39 cellular contexts compared by ENCODE assay signal in genomic region chr19:15087182-15087581, GRCh38. TPM values are rescaled to one million over a fixed set of nuclear protein-coding genes. Genes with fewer than 3 reads are reported as not detected.
"Had no signal": no experiment of that assay in that cellular context is flagged by ENCODE, and none has a peak within 500 bp of the region (broad histone marks: within the 10 kb centered on the region; RNA-seq: fewer than 3 reads in every experiment).

No MANE protein-coding gene starts in this region.

- H3K9me3 Mint-ChIP-seq: activated B cell treated with CpG ODN at 0.5 μM for 24 hours; activated CD8-positive, alpha-beta T cell treated with anti-CD3 and anti-CD28 coated beads for 36 hours; activated naive CD4-positive, alpha-beta T cell treated with anti-CD3 and anti-CD28 coated beads for 36 hours; activated naive CD4-positive, alpha-beta T cell treated with anti-CD3 and anti-CD28 coated beads, Interleukin-2, amount 50 U/mL, for 24 hours; activated naive CD8-positive, alpha-beta T cell treated with anti-CD3 and anti-CD28 coated beads for 36 hours; activated naive CD8-positive, alpha-beta T cell treated with anti-CD3 and anti-CD28 coated beads, Interleukin-2, amount 50 U/mL, for 24 hours; activated T-helper 1 cell treated with anti-CD3 and anti-CD28 coated beads, Interleukin-12 subunit alpha, Interleukin-12 subunit beta, Interleukin-2, Interleukin-4 antibody, amounts not matched to agents 30 ng/mL and 10 ng/mL and 1 ng/mL, durations not matched to agents 14 hours and 24 hours and 36 hours; activated T-helper 2 cell treated with anti-CD3 and anti-CD28 coated beads, Interferon-gamma antibody, Interleukin-2, Interleukin-4, amounts not matched to agents 10 μg/mL and 5 μg/mL and 100 μg/mL, durations not matched to agents 14 hours and 24 hours and 36 hours; T-helper 2 cell treated with Interferon-gamma antibody and Interleukin-4, amounts not matched to agents 5 μg/mL and 100 μg/mL, for 36 hours had no signal

- H3K4me3 Mint-ChIP-seq: activated B cell treated with CpG ODN at 0.5 μM for 24 hours; activated CD8-positive, alpha-beta T cell treated with anti-CD3 and anti-CD28 coated beads for 36 hours; activated naive CD4-positive, alpha-beta T cell treated with anti-CD3 and anti-CD28 coated beads for 36 hours; activated naive CD4-positive, alpha-beta T cell treated with anti-CD3 and anti-CD28 coated beads, Interleukin-2, amount 50 U/mL, for 24 hours; activated naive CD8-positive, alpha-beta T cell treated with anti-CD3 and anti-CD28 coated beads for 36 hours; activated naive CD8-positive, alpha-beta T cell treated with anti-CD3 and anti-CD28 coated beads, Interleukin-2, amount 50 U/mL, for 24 hours; activated T-helper 1 cell treated with anti-CD3 and anti-CD28 coated beads, Interleukin-12 subunit alpha, Interleukin-12 subunit beta, Interleukin-2, Interleukin-4 antibody, amounts not matched to agents 30 ng/mL and 10 ng/mL and 1 ng/mL, durations not matched to agents 14 hours and 24 hours and 36 hours; T-helper 17 cell; T-helper 2 cell treated with Interferon-gamma antibody and Interleukin-4, amounts not matched to agents 5 μg/mL and 100 μg/mL, for 36 hours had no signal

- H3K27ac ChIP-seq: adrenal gland, body of pancreas, colonic mucosa, epithelial cell of prostate, esophagus squamous epithelium, gastroesophageal sphincter, heart right ventricle, WERI-Rb-1 had no signal

- DNase-seq: activated B cell treated with CpG ODN at 0.5 μM for 24 hours; activated CD4-positive, alpha-beta T cell treated with anti-CD3 and anti-CD28 coated beads for 48 hours; activated CD4-positive, alpha-beta T cell treated with anti-CD3 and anti-CD28 coated beads, Interleukin-2, amount 50 U/mL, for 1 hour; activated CD4-positive, alpha-beta T cell treated with anti-CD3 and anti-CD28 coated beads, Interleukin-2, amount 50 U/mL, for 48 hours; activated CD8-positive, alpha-beta memory T cell treated with anti-CD3 and anti-CD28 coated beads for 24 hours; activated CD8-positive, alpha-beta T cell treated with anti-CD3 and anti-CD28 coated beads for 36 hours; activated effector memory CD4-positive, alpha-beta T cell treated with anti-CD3 and anti-CD28 coated beads, Interleukin-2, amount 50 U/mL, for 16 hours; activated naive CD4-positive, alpha-beta T cell treated with anti-CD3 and anti-CD28 coated beads for 36 hours; activated naive CD8-positive, alpha-beta T cell treated with anti-CD3 and anti-CD28 coated beads for 36 hours; activated naive CD8-positive, alpha-beta T cell treated with anti-CD3 and anti-CD28 coated beads, Interleukin-2, amount 50 U/mL, for 24 hours; activated T-cell treated with anti-CD3 and anti-CD28 coated beads, Interleukin-2, amount 50 U/mL, for 48 hours; adrenal gland; amygdala; aorta; body of pancreas; central memory CD4-positive, alpha-beta T cell; cerebellar nuclear complex; colonic mucosa; effector CD8-positive, alpha-beta T cell; esophagus squamous epithelium; foreskin melanocyte; heart right ventricle; T-helper 17 cell; T1000; WERI-Rb-1 had no signal

- ATAC-seq: activated CD4-positive, CD25-positive, alpha-beta regulatory T cell treated with anti-CD3 and anti-CD28 coated beads, Interleukin-2, amount 50 U/mL, for 24 hours; activated CD8-positive, alpha-beta T cell treated with anti-CD3 and anti-CD28 coated beads for 36 hours; activated naive CD8-positive, alpha-beta T cell treated with anti-CD3 and anti-CD28 coated beads, Interleukin-2, amount 50 U/mL, for 24 hours; body of pancreas; gastroesophageal sphincter; heart right ventricle; T-helper 17 cell had no signal

- H3K36me3 ChIP-seq: adrenal gland, colonic mucosa, esophagus squamous epithelium, gastroesophageal sphincter, heart right ventricle, WERI-Rb-1 had no signal

- H3K9me3 ChIP-seq: adrenal gland, body of pancreas, colonic mucosa, esophagus squamous epithelium, gastroesophageal sphincter, heart right ventricle had no signal

- H3K36me3 Mint-ChIP-seq: activated naive CD4-positive, alpha-beta T cell treated with anti-CD3 and anti-CD28 coated beads, Interleukin-2, amount 50 U/mL, for 24 hours; activated naive CD8-positive, alpha-beta T cell treated with anti-CD3 and anti-CD28 coated beads for 36 hours had no signal

- H3K27ac Mint-ChIP-seq: activated B cell treated with CpG ODN at 0.5 μM for 24 hours; activated CD8-positive, alpha-beta T cell treated with anti-CD3 and anti-CD28 coated beads for 36 hours; activated naive CD4-positive, alpha-beta T cell treated with anti-CD3 and anti-CD28 coated beads for 36 hours; activated naive CD4-positive, alpha-beta T cell treated with anti-CD3 and anti-CD28 coated beads, Interleukin-2, amount 50 U/mL, for 24 hours; activated naive CD8-positive, alpha-beta T cell treated with anti-CD3 and anti-CD28 coated beads for 36 hours; activated naive CD8-positive, alpha-beta T cell treated with anti-CD3 and anti-CD28 coated beads, Interleukin-2, amount 50 U/mL, for 24 hours; activated T-helper 1 cell treated with anti-CD3 and anti-CD28 coated beads, Interleukin-12 subunit alpha, Interleukin-12 subunit beta, Interleukin-2, Interleukin-4 antibody, amounts not matched to agents 30 ng/mL and 10 ng/mL and 1 ng/mL, durations not matched to agents 14 hours and 24 hours and 36 hours; activated T-helper 2 cell treated with anti-CD3 and anti-CD28 coated beads, Interferon-gamma antibody, Interleukin-2, Interleukin-4, amounts not matched to agents 10 μg/mL and 5 μg/mL and 100 μg/mL, durations not matched to agents 14 hours and 24 hours and 36 hours; T-helper 2 cell treated with Interferon-gamma antibody and Interleukin-4, amounts not matched to agents 5 μg/mL and 100 μg/mL, for 36 hours had no signal

- FAIRE-seq: endometrium, endothelial cell of umbilical vein had no signal

- H3K27me3 ChIP-seq: adrenal gland, colonic mucosa had no signal

- H3K4me3 ChIP-seq: adrenal gland, body of pancreas, colonic mucosa, esophagus squamous epithelium, gastroesophageal sphincter, heart right ventricle had no signal

RNA-seq across cellular contexts. Expression of gene OR1I1, which starts 5.2 kb away (rescaled TPM):
- total RNA-seq: activated B cell treated with CpG ODN at 0.5 μM for 24 hours; activated CD8-positive, alpha-beta T cell treated with anti-CD3 and anti-CD28 coated beads for 36 hours; activated naive CD4-positive, alpha-beta T cell treated with anti-CD3 and anti-CD28 coated beads for 36 hours; activated naive CD8-positive, alpha-beta T cell treated with anti-CD3 and anti-CD28 coated beads for 36 hours; activated T-helper 1 cell treated with anti-CD3 and anti-CD28 coated beads, Interleukin-12 subunit alpha, Interleukin-12 subunit beta, Interleukin-2, Interleukin-4 antibody, amounts not matched to agents 30 ng/mL and 10 ng/mL and 1 ng/mL, durations not matched to agents 14 hours and 24 hours and 36 hours; activated T-helper 2 cell treated with anti-CD3 and anti-CD28 coated beads, Interferon-gamma antibody, Interleukin-2, Interleukin-4, amounts not matched to agents 10 μg/mL and 5 μg/mL and 100 μg/mL, durations not matched to agents 14 hours and 24 hours and 36 hours; adrenal gland; aorta; body of pancreas; colonic mucosa; dermis microvascular lymphatic vessel endothelial cell; endothelial cell of umbilical vein; esophagus squamous epithelium; fibroblast of lung; fibroblast of villous mesenchyme; gastroesophageal sphincter; glomerular endothelial cell; heart right ventricle; T-helper 17 cell had no signal
- polyA plus RNA-seq: adrenal gland, endothelial cell of umbilical vein, esophagus, fibroblast of lung, heart right ventricle had no signal

RNA-seq across cellular contexts. Expression of gene SYDE1, which starts 20.0 kb away (rescaled TPM):
- total RNA-seq: activated B cell treated with CpG ODN at 0.5 μM for 24 hours had no signal

RNA-seq across cellular contexts. Expression of gene CASP14, which starts 37.9 kb away (rescaled TPM):
- total RNA-seq: activated B cell treated with CpG ODN at 0.5 μM for 24 hours; activated CD8-positive, alpha-beta T cell treated with anti-CD3 and anti-CD28 coated beads for 36 hours; activated naive CD4-positive, alpha-beta T cell treated with anti-CD3 and anti-CD28 coated beads for 36 hours; activated naive CD8-positive, alpha-beta T cell treated with anti-CD3 and anti-CD28 coated beads for 36 hours; activated T-helper 1 cell treated with anti-CD3 and anti-CD28 coated beads, Interleukin-12 subunit alpha, Interleukin-12 subunit beta, Interleukin-2, Interleukin-4 antibody, amounts not matched to agents 30 ng/mL and 10 ng/mL and 1 ng/mL, durations not matched to agents 14 hours and 24 hours and 36 hours; activated T-helper 2 cell treated with anti-CD3 and anti-CD28 coated beads, Interferon-gamma antibody, Interleukin-2, Interleukin-4, amounts not matched to agents 10 μg/mL and 5 μg/mL and 100 μg/mL, durations not matched to agents 14 hours and 24 hours and 36 hours; adrenal gland; aorta; body of pancreas; colonic mucosa; dermis microvascular lymphatic vessel endothelial cell; endothelial cell of umbilical vein; fibroblast of lung; fibroblast of villous mesenchyme; gastroesophageal sphincter; glomerular endothelial cell; heart right ventricle; T-helper 17 cell had no signal
- polyA plus RNA-seq: adrenal gland, aorta, endothelial cell of umbilical vein, fibroblast of lung, heart right ventricle had no signal
